ENCODE assay signal across 12 cellular contexts in genomic region chr16:31195861-31196260, GRCh38. TPM values are rescaled to one million over a fixed set of nuclear protein-coding genes. Genes with fewer than 3 reads are reported as not detected.
A peak's percentile ranks its signal among the peaks of the same experiment; 100 is the strongest.
DNase-seq lines count a peak whose midpoint lies in the region; ATAC-seq and TF ChIP-seq lines count a peak whose summit lies in the region.
"Not testable (repeated sequence)": the region's sequence is repeated elsewhere in the genome, so short reads cannot be mapped to it uniquely, and the experiment has no call there.
"Had no signal": no experiment of that assay in that cellular context is flagged by ENCODE, and none has a peak within 500 bp of the region (broad histone marks: within the 10 kb centered on the region; RNA-seq: fewer than 3 reads in every experiment).

No MANE protein-coding gene starts in this region.

- H3K4me1 Mint-ChIP-seq in CD4-positive, alpha-beta T cell (ENCODE audit: low read depth), result peaks cover 71% of the 10 kb centered on the region
- H3K4me1 Mint-ChIP-seq in activated CD8-positive, alpha-beta T cell treated with anti-CD3 and anti-CD28 coated beads for 36 hours (ENCODE audit: low read depth), result peaks cover 58% of the 10 kb centered on the region
- peaks cover 44% of the 10 kb centered on the region for H3K4me1 Mint-ChIP-seq in activated naive CD4-positive, alpha-beta T cell treated with anti-CD3 and anti-CD28 coated beads for 36 hours (ENCODE audit: low read depth)
- H3K4me1 Mint-ChIP-seq in activated naive CD8-positive, alpha-beta T cell treated with anti-CD3 and anti-CD28 coated beads, Interleukin-2, amount 10 ng/mL, durations not matched to agents 7 days and 5 days, result peaks cover 55% of the 10 kb centered on the region
- H3K4me1 Mint-ChIP-seq in endothelial cell (ENCODE audit: unreplicated experiment), result peaks cover 52% of the 10 kb centered on the region
- peaks cover 29 to 65% (median 57%) of the 10 kb centered on the region in 4 donors for H3K4me1 Mint-ChIP-seq in naive thymus-derived CD8-positive, alpha-beta T cell

- not testable (repeated sequence) for H3K27me3 ChIP-seq in CD4-positive, alpha-beta T cell (ENCODE audit: control insufficient read depth, insufficient read depth, low read length)

- not testable (repeated sequence) for H3K27ac ChIP-seq in CD4-positive, alpha-beta T cell (ENCODE audit: low read depth, low read length)

- intact Hi-C loops in CD4-positive, alpha-beta T cell (cut with DNase I, micrococcal nuclease), result loop anchor here in 1 of 2 experiments (2.0 kb wide), 1 partner anchor 15 kb away; the partner anchor contains the start of gene FUS
- intact Hi-C loops in activated CD8-positive, alpha-beta T cell treated with anti-CD3 and anti-CD28 coated beads for 36 hours (cut with micrococcal nuclease); activated naive CD4-positive, alpha-beta T cell treated with anti-CD3 and anti-CD28 coated beads for 36 hours (cut with micrococcal nuclease); posterior vena cava (cut with DNase I): not testable (repeated sequence)

- peak overlapping the region; percentile 33 for H3K27ac Mint-ChIP-seq in CD4-positive, alpha-beta T cell
- peak overlapping the region; percentile 2 for H3K27ac Mint-ChIP-seq in activated CD8-positive, alpha-beta T cell treated with anti-CD3 and anti-CD28 coated beads for 36 hours
- peak overlapping the region; percentile 65 for H3K27ac Mint-ChIP-seq in activated naive CD4-positive, alpha-beta T cell treated with anti-CD3 and anti-CD28 coated beads for 36 hours
- peak overlapping the region; percentile 45 for H3K27ac Mint-ChIP-seq in activated naive CD8-positive, alpha-beta T cell treated with anti-CD3 and anti-CD28 coated beads, Interleukin-2, amount 10 ng/mL, durations not matched to agents 7 days and 5 days
- H3K27ac Mint-ChIP-seq in endothelial cell (ENCODE audit: unreplicated experiment), result peak overlapping the region; percentile 44
- H3K27ac Mint-ChIP-seq in naive thymus-derived CD8-positive, alpha-beta T cell, result peak overlapping the region in 7 of 10 donors; percentile 8 to 79 (median 44)

- not testable (repeated sequence) for DNase-seq in CD4-positive, alpha-beta T cell; activated CD8-positive, alpha-beta T cell treated with anti-CD3 and anti-CD28 coated beads for 36 hours; activated naive CD4-positive, alpha-beta T cell treated with anti-CD3 and anti-CD28 coated beads for 36 hours; activated naive CD8-positive, alpha-beta T cell treated with anti-CD3 and anti-CD28 coated beads, Interleukin-2, amount 10 ng/mL, durations not matched to agents 7 days and 5 days; endothelial cell (ENCODE audit: low spot score); naive thymus-derived CD8-positive, alpha-beta T cell
- peak; percentile 44 for DNase-seq in posterior vena cava (ENCODE audit: low spot score)

- not testable (repeated sequence) for H3K9me3 ChIP-seq in CD4-positive, alpha-beta T cell (ENCODE audit: control insufficient read depth, low read length)

- H3K9me3 Mint-ChIP-seq in CD4-positive, alpha-beta T cell; activated CD8-positive, alpha-beta T cell treated with anti-CD3 and anti-CD28 coated beads for 36 hours; activated naive CD4-positive, alpha-beta T cell treated with anti-CD3 and anti-CD28 coated beads for 36 hours; activated naive CD8-positive, alpha-beta T cell treated with anti-CD3 and anti-CD28 coated beads, Interleukin-2, amount 10 ng/mL, durations not matched to agents 7 days and 5 days; endothelial cell (ENCODE audit: unreplicated experiment); naive thymus-derived CD8-positive, alpha-beta T cell: not testable (repeated sequence)

- H3K27me3 Mint-ChIP-seq in CD4-positive, alpha-beta T cell; activated CD8-positive, alpha-beta T cell treated with anti-CD3 and anti-CD28 coated beads for 36 hours; activated naive CD4-positive, alpha-beta T cell treated with anti-CD3 and anti-CD28 coated beads for 36 hours (ENCODE audit: low read depth); activated naive CD8-positive, alpha-beta T cell treated with anti-CD3 and anti-CD28 coated beads, Interleukin-2, amount 10 ng/mL, durations not matched to agents 7 days and 5 days; endothelial cell (ENCODE audit: unreplicated experiment); naive thymus-derived CD8-positive, alpha-beta T cell: not testable (repeated sequence)

- POLR2A ChIA-PET in CD4-positive, alpha-beta T cell (lab: Charles Lee), result interaction anchor here (2.0 to 8.6 kb wide), 3 partner anchors 11 to 19 kb away, joined by 8 to 89 read pairs (median 29); partner anchors contain the start of gene FUS
- POLR2A ChIA-PET in activated CD8-positive, alpha-beta T cell treated with anti-CD3 and anti-CD28 coated beads for 36 hours (lab: Charles Lee), result interaction anchor here (0.6 to 17.2 kb wide), 16 partner anchors 6 to 257 kb away, joined by 3 to 482 read pairs (median 4); partner anchors contain the start of genes FUS, PYCARD, PYDC1 and TRIM72
- POLR2A ChIA-PET in activated naive CD8-positive, alpha-beta T cell treated with anti-CD3 and anti-CD28 coated beads, Interleukin-2, amount 10 ng/mL, durations not matched to agents 7 days and 5 days (lab: Charles Lee), result interaction anchor here (0.9 to 4.5 kb wide), 2 partner anchors 16 to 189 kb away, joined by 3 to 24 read pairs; partner anchors contain the start of gene FUS
- POLR2A ChIA-PET in naive thymus-derived CD8-positive, alpha-beta T cell (lab: Charles Lee), result interaction anchor here (2.8 to 11.3 kb wide), 3 partner anchors 9 to 17 kb away, joined by 10 to 164 read pairs (median 21); partner anchors contain the start of gene FUS

- H3K4me3 Mint-ChIP-seq in CD4-positive, alpha-beta T cell; activated CD8-positive, alpha-beta T cell treated with anti-CD3 and anti-CD28 coated beads for 36 hours; activated naive CD4-positive, alpha-beta T cell treated with anti-CD3 and anti-CD28 coated beads for 36 hours; activated naive CD8-positive, alpha-beta T cell treated with anti-CD3 and anti-CD28 coated beads, Interleukin-2, amount 10 ng/mL, durations not matched to agents 7 days and 5 days: not testable (repeated sequence)
- peak overlapping the region; percentile 61 for H3K4me3 Mint-ChIP-seq in endothelial cell (ENCODE audit: unreplicated experiment)
- peak overlapping the region in 1 of 10 donors; percentile 34 for H3K4me3 Mint-ChIP-seq in naive thymus-derived CD8-positive, alpha-beta T cell

- not testable (repeated sequence) for TF ChIP-seq CTCF in CD4-positive, alpha-beta T cell (IDR thresholded peaks at IDR 0.05); activated CD8-positive, alpha-beta T cell treated with anti-CD3 and anti-CD28 coated beads for 36 hours (IDR thresholded peaks at IDR 0.05); endothelial cell (IDR thresholded peaks at IDR 0.05; ENCODE audit: unreplicated experiment)

- ATAC-seq in CD4-positive, alpha-beta T cell (ENCODE audit: poor library complexity); activated CD8-positive, alpha-beta T cell treated with anti-CD3 and anti-CD28 coated beads for 36 hours; activated naive CD8-positive, alpha-beta T cell treated with anti-CD3 and anti-CD28 coated beads, Interleukin-2, amount 10 ng/mL, durations not matched to agents 7 days and 5 days (ENCODE audit: low read depth); naive thymus-derived CD8-positive, alpha-beta T cell: not testable (repeated sequence)

- CTCF ChIA-PET in CD4-positive, alpha-beta T cell (lab: Charles Lee), result not testable (repeated sequence)
- CTCF ChIA-PET in activated CD8-positive, alpha-beta T cell treated with anti-CD3 and anti-CD28 coated beads for 36 hours (lab: Charles Lee), result interaction anchor here (1.1 kb wide), 1 partner anchor 187 kb away, joined by 3 read pairs; no protein-coding TSS in a partner anchor
- CTCF ChIA-PET in activated naive CD4-positive, alpha-beta T cell treated with anti-CD3 and anti-CD28 coated beads for 36 hours (lab: Charles Lee), result interaction anchor here (0.5 to 0.9 kb wide), 2 partner anchors 141 to 186 kb away, joined by 3 read pairs; no protein-coding TSS in a partner anchor

- H3K36me3 Mint-ChIP-seq in CD4-positive, alpha-beta T cell (ENCODE audit: low read depth), result peaks cover 89% of the 10 kb centered on the region
- peaks cover 62% of the 10 kb centered on the region for H3K36me3 Mint-ChIP-seq in activated CD8-positive, alpha-beta T cell treated with anti-CD3 and anti-CD28 coated beads for 36 hours (ENCODE audit: low read depth)
- H3K36me3 Mint-ChIP-seq in activated naive CD4-positive, alpha-beta T cell treated with anti-CD3 and anti-CD28 coated beads for 36 hours (ENCODE audit: low read depth), result peaks cover 56% of the 10 kb centered on the region
- H3K36me3 Mint-ChIP-seq in activated naive CD8-positive, alpha-beta T cell treated with anti-CD3 and anti-CD28 coated beads, Interleukin-2, amount 10 ng/mL, durations not matched to agents 7 days and 5 days, result peaks cover 41% of the 10 kb centered on the region
- H3K36me3 Mint-ChIP-seq in endothelial cell (ENCODE audit: low read depth, unreplicated experiment), result peaks cover 43% of the 10 kb centered on the region
- peaks cover 6 to 67% (median 22%) of the 10 kb centered on the region in 3 donors for H3K36me3 Mint-ChIP-seq in naive thymus-derived CD8-positive, alpha-beta T cell

RNA-seq across cellular contexts. Expression of gene PYCARD, which starts 6.7 kb away (rescaled TPM):
- 1 to 10 TPM; 8.1 to 8.5 TPM for total RNA-seq in CD4-positive, alpha-beta T cell
- total RNA-seq in activated CD8-positive, alpha-beta T cell treated with anti-CD3 and anti-CD28 coated beads for 36 hours, result 1 to 10 TPM; 5.9 to 6.1 TPM
- 1 to 10 TPM; 2.4 to 2.5 TPM for total RNA-seq in activated naive CD4-positive, alpha-beta T cell treated with anti-CD3 and anti-CD28 coated beads for 36 hours
- total RNA-seq in activated naive CD8-positive, alpha-beta T cell treated with anti-CD3 and anti-CD28 coated beads, Interleukin-2, amount 10 ng/mL, durations not matched to agents 7 days and 5 days, result 10 to 100 TPM; 82.3 to 87.0 TPM
- total RNA-seq in endothelial cell (ENCODE audit: unreplicated experiment) (35.6 TPM), posterior vena cava (10 to 100 TPM; 13.0 to 23.9 TPM)
- 10 to 100 TPM; 22.0 to 22.2 TPM for total RNA-seq in naive thymus-derived CD8-positive, alpha-beta T cell
- polyA plus RNA-seq in naive thymus-derived CD8-positive, alpha-beta T cell, result 10 to 100 TPM; 39.3 to 65.2 (median 39.7) TPM

RNA-seq across cellular contexts. Expression of gene FUS, which starts 15.9 kb away (rescaled TPM):
- 100 to 1,000 TPM; 699 to 733 TPM for total RNA-seq in CD4-positive, alpha-beta T cell
- total RNA-seq in activated CD8-positive, alpha-beta T cell treated with anti-CD3 and anti-CD28 coated beads for 36 hours, result 100 to 1,000 TPM; 486 to 533 TPM
- 100 to 1,000 TPM; 424 to 435 TPM for total RNA-seq in activated naive CD4-positive, alpha-beta T cell treated with anti-CD3 and anti-CD28 coated beads for 36 hours
- total RNA-seq in activated naive CD8-positive, alpha-beta T cell treated with anti-CD3 and anti-CD28 coated beads, Interleukin-2, amount 10 ng/mL, durations not matched to agents 7 days and 5 days, result 100 to 1,000 TPM; 540 to 618 TPM
- 590 TPM for total RNA-seq in endothelial cell (ENCODE audit: unreplicated experiment)
- total RNA-seq in naive thymus-derived CD8-positive, alpha-beta T cell, result 100 to 1,000 TPM; 607 to 637 TPM
- 100 to 1,000 TPM; 118 to 163 (median 149) TPM for polyA plus RNA-seq in naive thymus-derived CD8-positive, alpha-beta T cell
- 100 to 1,000 TPM; 168 to 208 TPM for total RNA-seq in posterior vena cava

RNA-seq across cellular contexts. Expression of gene TRIM72, which starts 18.1 kb away (rescaled TPM):
- total RNA-seq in CD4-positive, alpha-beta T cell, result under 1 TPM in 1 of 2 experiments, not detected in 1; 0.17 TPM
- not detected for total RNA-seq in activated CD8-positive, alpha-beta T cell treated with anti-CD3 and anti-CD28 coated beads for 36 hours
- not detected for total RNA-seq in activated naive CD4-positive, alpha-beta T cell treated with anti-CD3 and anti-CD28 coated beads for 36 hours
- total RNA-seq in activated naive CD8-positive, alpha-beta T cell treated with anti-CD3 and anti-CD28 coated beads, Interleukin-2, amount 10 ng/mL, durations not matched to agents 7 days and 5 days, result not detected
- 0.18 TPM for total RNA-seq in endothelial cell (ENCODE audit: unreplicated experiment)
- not detected for total RNA-seq in naive thymus-derived CD8-positive, alpha-beta T cell
- polyA plus RNA-seq in naive thymus-derived CD8-positive, alpha-beta T cell, result not detected
- total RNA-seq in posterior vena cava, result under 1 TPM; 0.05 to 0.10 TPM
- total RNA-seq: CD8-positive, alpha-beta memory T cell had no signal
- polyA plus RNA-seq: BJ; CD14-positive monocyte; CD8-positive, alpha-beta memory T cell had no signal

RNA-seq across cellular contexts. Expression of gene PYDC1, which starts 21.1 kb away (rescaled TPM):
- not detected for total RNA-seq in CD4-positive, alpha-beta T cell
- total RNA-seq in activated CD8-positive, alpha-beta T cell treated with anti-CD3 and anti-CD28 coated beads for 36 hours, result not detected
- not detected for total RNA-seq in activated naive CD4-positive, alpha-beta T cell treated with anti-CD3 and anti-CD28 coated beads for 36 hours
- total RNA-seq in activated naive CD8-positive, alpha-beta T cell treated with anti-CD3 and anti-CD28 coated beads, Interleukin-2, amount 10 ng/mL, durations not matched to agents 7 days and 5 days, result not detected
- total RNA-seq in endothelial cell (ENCODE audit: unreplicated experiment), result not detected
- total RNA-seq in naive thymus-derived CD8-positive, alpha-beta T cell, result not detected
- polyA plus RNA-seq in naive thymus-derived CD8-positive, alpha-beta T cell, result not detected
- not detected for total RNA-seq in posterior vena cava
- total RNA-seq: A673; Caco-2; CD8-positive, alpha-beta memory T cell had no signal
- polyA plus RNA-seq: BJ; CD14-positive monocyte; CD8-positive, alpha-beta memory T cell had no signal

RNA-seq across cellular contexts. Expression of gene PRSS36, which starts 46.0 kb away (rescaled TPM):
- total RNA-seq in CD4-positive, alpha-beta T cell, result under 1 TPM; 0.33 to 0.56 TPM
- under 1 TPM; 0.18 to 0.72 TPM for total RNA-seq in activated CD8-positive, alpha-beta T cell treated with anti-CD3 and anti-CD28 coated beads for 36 hours
- under 1 TPM; 0.93 to 0.99 TPM for total RNA-seq in activated naive CD4-positive, alpha-beta T cell treated with anti-CD3 and anti-CD28 coated beads for 36 hours
- 1 to 10 TPM in 1 of 2 experiments, under 1 TPM in 1; 0.31 to 1.1 TPM for total RNA-seq in activated naive CD8-positive, alpha-beta T cell treated with anti-CD3 and anti-CD28 coated beads, Interleukin-2, amount 10 ng/mL, durations not matched to agents 7 days and 5 days
- total RNA-seq in endothelial cell (ENCODE audit: unreplicated experiment), result 0.74 TPM
- total RNA-seq in naive thymus-derived CD8-positive, alpha-beta T cell, result under 1 TPM; 0.63 to 0.83 TPM
- polyA plus RNA-seq in naive thymus-derived CD8-positive, alpha-beta T cell, result 1 to 10 TPM in 2 of 3 donors, under 1 TPM in 1; 0.79 to 3.5 (median 1.4) TPM
- 1 to 10 TPM; 2.9 to 5.2 TPM for total RNA-seq in posterior vena cava

Comparison
In these comparisons a context has a peak if more than half of its experiments do, and no peak if none do; other contexts are left out.
1. H3K27ac Mint-ChIP-seq: peak in every context shown above with its lines; median percentile 65 in activated naive CD4-positive, alpha-beta T cell treated with anti-CD3 and anti-CD28 coated beads for 36 hours; 45 in activated naive CD8-positive, alpha-beta T cell treated with anti-CD3 and anti-CD28 coated beads, Interleukin-2, amount 10 ng/mL, durations not matched to agents 7 days and 5 days; 44 in endothelial cell; 44 in naive thymus-derived CD8-positive, alpha-beta T cell; 33 in CD4-positive, alpha-beta T cell; 2 in activated CD8-positive, alpha-beta T cell treated with anti-CD3 and anti-CD28 coated beads for 36 hours.